Comparison of ENCODE assay signal across 19 cellular contexts in the genomic region with DNA sequence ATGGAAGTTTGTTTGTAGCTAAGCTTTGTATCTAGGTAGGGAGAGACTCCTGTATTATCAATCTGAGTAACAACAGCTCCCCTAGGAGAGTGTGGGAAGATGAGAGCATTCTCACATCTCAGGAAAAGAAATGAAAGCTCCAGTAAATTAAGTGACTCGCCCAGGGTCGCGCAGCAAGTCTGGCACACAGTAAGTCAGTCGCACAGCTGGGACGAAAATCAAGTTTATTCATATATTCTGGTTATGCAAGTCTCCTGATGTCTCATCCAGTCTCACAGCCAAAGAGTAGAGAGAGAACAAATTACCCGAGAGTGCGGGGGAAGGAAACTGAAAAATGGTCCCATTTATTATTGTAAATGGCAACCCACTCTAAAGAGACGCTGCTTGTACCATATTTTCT.
DNase-seq lines count a peak whose midpoint lies in the region; ATAC-seq and TF ChIP-seq lines count a peak whose summit lies in the region.
"Had no signal": no experiment of that assay in that cellular context is flagged by ENCODE, and none has a peak within 500 bp of the region (broad histone marks: within the 10 kb centered on the region; RNA-seq: fewer than 3 reads in every experiment).

No MANE protein-coding gene starts in this region.

- CTCF ChIA-PET in MCF 10A (lab: Yijun Ruan, JAX) (no interaction called here), PC-3 (lab: Charles Lee) (no interaction called here)

- no peaks in the 10 kb centered on the region for H3K27me3 ChIP-seq in breast epithelium
- peaks cover 27% of the 10 kb centered on the region for H3K27me3 ChIP-seq in PC-3 (ENCODE audit: low read length)
- H3K27me3 ChIP-seq in Peyer's patch, result no peaks in the 10 kb centered on the region
- H3K27me3 ChIP-seq: SJCRH30 had no signal

- H3K27ac Mint-ChIP-seq in MCF 10A (ENCODE audit: low read depth, unreplicated experiment), result no peak overlapping the region
- no peak overlapping the region for H3K27ac Mint-ChIP-seq in chondrocyte (ENCODE audit: unreplicated experiment)
- H3K27ac Mint-ChIP-seq: CD8-positive, alpha-beta memory T cell had no signal

- POLR2A ChIA-PET in MCF 10A (lab: Yijun Ruan, JAX), result no interaction called here
- POLR2A ChIA-PET in PC-3 (lab: Charles Lee; ENCODE audit: unreplicated experiment), result no interaction called here

- intact Hi-C loops in MCF 10A (cut with micrococcal nuclease), result no loop called here
- intact Hi-C loops in breast epithelium (cut with DNase I; ENCODE audit: low total_unique reads), result no loop called here
- intact Hi-C loops in PC-3 (cut with micrococcal nuclease), result no loop called here

- no peak overlapping the region for H3K9ac ChIP-seq in PC-3 (ENCODE audit: low read length)

- ATAC-seq in PC-3, result no peak

- H3K36me3 Mint-ChIP-seq in MCF 10A (ENCODE audit: insufficient read depth, unreplicated experiment) (peaks cover 5% of the 10 kb centered on the region), chondrocyte (ENCODE audit: low read depth) (no peaks in the 10 kb centered on the region)
- H3K36me3 Mint-ChIP-seq: CD8-positive, alpha-beta memory T cell had no signal

- no peaks in the 10 kb centered on the region for H3K79me2 ChIP-seq in PC-3 (ENCODE audit: low read length)

- H3K9me2 ChIP-seq in PC-3 (replicated peaks; ENCODE audit: low read length), result no peaks in the 10 kb centered on the region

- H3K4me3 Mint-ChIP-seq in MCF 10A (ENCODE audit: unreplicated experiment) (no peak overlapping the region), chondrocyte (ENCODE audit: unreplicated experiment) (no peak overlapping the region)
- H3K4me3 Mint-ChIP-seq: CD8-positive, alpha-beta memory T cell had no signal

- no peaks in the 10 kb centered on the region for H4K20me1 ChIP-seq in PC-3 (ENCODE audit: low read length)

- no peak overlapping the region for H2AFZ ChIP-seq in PC-3 (ENCODE audit: low read length)
- H2AFZ ChIP-seq: PC-9 had no signal

- no peak overlapping the region for H3K4me2 ChIP-seq in PC-3 (ENCODE audit: low read length)
- H3K4me2 ChIP-seq: PC-9 had no signal

- TF ChIP-seq POLR2A in breast epithelium (IDR thresholded peaks at IDR 0.05) (no peak), Peyer's patch (IDR thresholded peaks at IDR 0.05) (no peak)

- H3K27ac ChIP-seq in breast epithelium, result no peak overlapping the region
- H3K27ac ChIP-seq in PC-3 (ENCODE audit: low read length), result no peak overlapping the region
- H3K27ac ChIP-seq in Peyer's patch, result no peak overlapping the region
- H3K27ac ChIP-seq: PC-9, SJCRH30 had no signal

- H3K36me3 ChIP-seq in breast epithelium (no peaks in the 10 kb centered on the region), PC-3 (ENCODE audit: low read depth, low read length) (no peaks in the 10 kb centered on the region), Peyer's patch (no peaks in the 10 kb centered on the region)
- H3K36me3 ChIP-seq: HAP-1, SJCRH30 had no signal

- H3K9me3 ChIP-seq in breast epithelium, result no peaks in the 10 kb centered on the region
- no peaks in the 10 kb centered on the region for H3K9me3 ChIP-seq in PC-3 (ENCODE audit: low read length)
- H3K9me3 ChIP-seq in Peyer's patch, result no peaks in the 10 kb centered on the region
- H3K9me3 ChIP-seq: HAP-1, SJCRH30 had no signal

- no peaks in the 10 kb centered on the region for H3K4me1 Mint-ChIP-seq in MCF 10A (ENCODE audit: insufficient read depth, unreplicated experiment)
- peaks cover 3% of the 10 kb centered on the region for H3K4me1 Mint-ChIP-seq in chondrocyte (ENCODE audit: low read depth)
- H3K4me1 Mint-ChIP-seq: CD8-positive, alpha-beta memory T cell had no signal

- H3F3A ChIP-seq in PC-3 (ENCODE audit: low read length, unreplicated experiment), result no peaks in the 10 kb centered on the region

- H3K27me3 Mint-ChIP-seq in MCF 10A (ENCODE audit: insufficient read depth, unreplicated experiment) (no peaks in the 10 kb centered on the region), chondrocyte (ENCODE audit: low read depth) (no peaks in the 10 kb centered on the region)

- H3K9me3 Mint-ChIP-seq in MCF 10A (ENCODE audit: unreplicated experiment), result peaks cover 8% of the 10 kb centered on the region
- no peaks in the 10 kb centered on the region for H3K9me3 Mint-ChIP-seq in chondrocyte (ENCODE audit: low read depth)
- H3K9me3 Mint-ChIP-seq: CD8-positive, alpha-beta memory T cell had no signal

- BruUV-seq in MCF 10A (replicated peaks; lab: Mats Ljungman, UMichigan) (no TSS peak), PC-3 (replicated peaks; lab: Mats Ljungman, UMichigan) (no TSS peak)

- DNase-seq in MCF 10A (ENCODE audit: unreplicated experiment) (peak; percentile 1), breast epithelium (ENCODE audit: low spot score in 2 of 2) (no peak), PC-3 (peak; percentile 10), inferior parietal cortex (ENCODE audit: extremely low spot score) (peak; percentile 28), mucosa of gallbladder (ENCODE audit: low spot score) (no peak), chondrocyte (ENCODE audit: low spot score) (no peak), Peyer's patch (no peak)
- DNase-seq in NK-92 treated with Interleukin-12 subunit alpha and Interleukin-12 subunit beta, amount 100 ng/mL, for 24 hours (lab: John Stamatoyannopoulos, UW), result no peak
- DNase-seq: 8988T; C1 segment of cervical spinal cord; CD8-positive, alpha-beta memory T cell; DMS79; NCI-H1417 treated with DMSO at 0.1 percent for 48 hours; NCI-H187 treated with DMSO at 0.1 percent for 48 hours; NCI-H226; NCI-H524 treated with DMSO at 0.1 percent for 48 hours; PC-9; SJCRH30 had no signal

- no peak overlapping the region for H3K4me3 ChIP-seq in breast epithelium
- H3K4me3 ChIP-seq in PC-3 (ENCODE audit: low read length), result no peak overlapping the region
- no peak overlapping the region for H3K4me3 ChIP-seq in Peyer's patch
- H3K4me3 ChIP-seq: HAP-1, PC-9, SJCRH30 had no signal

- no peak for TF ChIP-seq CTCF in MCF 10A (IDR thresholded peaks at IDR 0.05; ENCODE audit: unreplicated experiment)
- TF ChIP-seq CTCF in breast epithelium (IDR thresholded peaks at IDR 0.05), result no peak
- TF ChIP-seq CTCF in PC-3 (conservative IDR thresholded peaks at IDR 0.05; ENCODE audit: low read depth, low read length), result no peak
- TF ChIP-seq CTCF in chondrocyte (IDR thresholded peaks at IDR 0.05), result no peak
- TF ChIP-seq CTCF in Peyer's patch (IDR thresholded peaks at IDR 0.05), result no peak

- H3K4me1 ChIP-seq in breast epithelium (no peaks in the 10 kb centered on the region), PC-3 (ENCODE audit: insufficient read depth, low read length) (no peaks in the 10 kb centered on the region), Peyer's patch (no peaks in the 10 kb centered on the region)
- H3K4me1 ChIP-seq: HAP-1, SJCRH30 had no signal

Comparison
In these comparisons a context has a peak if more than half of its experiments do, and no peak if none do; other contexts are left out.
1. DNase-seq: peak in MCF 10A (single experiment), PC-3 (single experiment) and inferior parietal cortex (single experiment); none in breast epithelium (0 of 2), NK-92 treated with Interleukin-12 subunit alpha and Interleukin-12 subunit beta, amount 100 ng/mL, for 24 hours (single experiment), mucosa of gallbladder (single experiment), chondrocyte (single experiment) and Peyer's patch (0 of 3).